3 cellular contexts compared by ENCODE assay signal in genomic region chr5:113615708-113616107, GRCh38.
TF ChIP-seq lines count a peak whose summit lies in the region.

No MANE protein-coding gene starts in this region.

TF ChIP-seq in IMR-90, 13 proteins besides CTCF, POLR2A, EP300 and RAD21:
- TF ChIP-seq RCOR1 (IDR thresholded peaks at IDR 0.05; ENCODE audit: insufficient replicate concordance, low read length): no peak

TF ChIP-seq in endothelial cell of umbilical vein, 7 proteins besides CTCF, POLR2A, EP300 and RAD21:
- TF ChIP-seq MAX (IDR thresholded peaks at IDR 0.05; ENCODE audit: insufficient read depth, insufficient read length): no peak
- TF ChIP-seq FOS (IDR thresholded peaks at IDR 0.05; ENCODE audit: borderline replicate concordance, insufficient read depth, low read length): peak; percentile 18
- no peak for TF ChIP-seq POLR2AphosphoS5 (IDR thresholded peaks at IDR 0.05; ENCODE audit: insufficient read depth, low read depth, low read length)
- peak; percentile 43 for TF ChIP-seq GATA2 (IDR thresholded peaks at IDR 0.05; ENCODE audit: insufficient read depth, insufficient read length, low read depth, low read length)

TF ChIP-seq in GM23338, 12 proteins besides CTCF, POLR2A, EP300 and RAD21:
- TF ChIP-seq ZNF114 (CRISPR knock-in tag; IDR thresholded peaks at IDR 0.05) (no peak), NANOG (IDR thresholded peaks at IDR 0.05; ENCODE audit: borderline replicate concordance) (no peak), ETS1 (IDR thresholded peaks at IDR 0.05) (no peak), STAT1 (IDR thresholded peaks at IDR 0.05; ENCODE audit: unreplicated experiment) (no peak), CREB1 (CRISPR knock-in tag; IDR thresholded peaks at IDR 0.05; ENCODE audit: low read depth) (no peak), EZH2 (IDR thresholded peaks at IDR 0.05; ENCODE audit: low read depth, unreplicated experiment) (no peak), JUNB (IDR thresholded peaks at IDR 0.05; ENCODE audit: unreplicated experiment) (no peak), ZNF331 (CRISPR knock-in tag; IDR thresholded peaks at IDR 0.05; ENCODE audit: low read depth) (no peak), REST (IDR thresholded peaks at IDR 0.05; ENCODE audit: unreplicated experiment) (no peak), EZH2phosphoT487 (IDR thresholded peaks at IDR 0.05; ENCODE audit: unreplicated experiment) (no peak), ZNF462 (CRISPR knock-in tag; IDR thresholded peaks at IDR 0.05) (no peak), POLR2AphosphoS5 (IDR thresholded peaks at IDR 0.05; ENCODE audit: low read depth) (no peak)
